8 cellular contexts compared by ENCODE assay signal in the genomic region with DNA sequence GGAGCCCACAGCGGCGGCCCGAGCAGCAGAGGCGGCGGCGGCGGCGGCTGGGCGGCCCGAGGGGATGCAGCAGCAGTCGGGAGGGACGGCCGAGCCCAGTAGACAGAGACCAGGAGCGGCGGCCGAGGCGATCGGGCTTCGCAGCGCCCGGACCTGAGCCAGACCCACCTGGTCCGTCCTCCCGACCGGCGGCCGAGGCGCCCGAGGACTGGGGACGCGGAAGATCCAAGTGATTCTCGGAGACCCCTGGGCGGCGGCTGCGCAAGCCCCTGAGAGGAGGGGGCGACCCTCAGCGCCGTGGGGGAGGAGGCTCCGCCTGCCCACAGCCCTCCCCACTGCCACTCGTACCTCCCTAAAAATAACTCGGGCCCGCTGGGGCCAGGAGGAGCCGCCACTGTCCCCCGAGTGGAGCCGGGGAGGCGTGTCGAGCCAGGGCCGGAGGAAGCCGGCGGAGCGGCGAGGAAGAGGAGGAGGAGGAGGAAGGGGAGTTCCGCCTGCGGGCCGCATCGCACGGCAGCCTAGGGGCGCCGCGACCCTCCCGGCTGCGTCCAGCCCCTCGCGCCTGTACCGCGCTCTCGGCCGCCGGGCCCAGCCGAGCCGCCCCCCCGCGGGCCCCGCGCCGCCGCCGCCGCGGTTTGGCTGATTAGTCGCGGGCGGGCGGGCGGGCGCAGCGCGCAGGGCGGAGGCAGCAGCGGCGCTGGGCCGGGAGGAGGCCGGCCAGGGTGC. TPM values are rescaled to one million over a fixed set of nuclear protein-coding genes. Genes with fewer than 3 reads are reported as not detected.
DNase-seq lines count a peak whose midpoint lies in the region; ATAC-seq and TF ChIP-seq lines count a peak whose summit lies in the region.

No MANE protein-coding gene starts in this region.

- peak; percentile 53 for DNase-seq in GM06990 (ENCODE audit: extremely low read depth, insufficient read length)
- DNase-seq in KBM-7, result peak; percentile 60
- DNase-seq in activated CD4-positive, alpha-beta T cell treated with anti-CD3 and anti-CD28 coated beads for 48 hours, result peak; percentile 56
- peak; percentile 46 for DNase-seq in dermis blood vessel endothelial cell
- peak; percentile 62 to 76 (median 65) for DNase-seq in right lobe of liver
- DNase-seq in stimulated activated CD8-positive, alpha-beta memory T cell treated with anti-CD3 and anti-CD28 coated beads, Interleukin-2, amount 100 ng/mL, for 48 hours (ENCODE audit: low read depth in 2 of 2), result peak; percentile 24 to 28
- no peak for DNase-seq in SIG-M5 (lab: John Stamatoyannopoulos, UW)

- in situ Hi-C loops in KBM-7 (cut with MboI; ENCODE audit: low pct_unique_long_range_greater_than_20kb, low sequenced_read_pairs), result no loop called here

- intact Hi-C loops in right lobe of liver (cut with DNase I), result no loop called here

- ATAC-seq in GM21786 (IDR thresholded peaks at IDR 0.05; ENCODE audit: unreplicated experiment) (peak; percentile 21), right lobe of liver (peak; percentile 16 to 49 (median 33))

- no peaks in the 10 kb centered on the region for H3K9me3 ChIP-seq in right lobe of liver

- H3K27ac ChIP-seq in right lobe of liver, result peak overlapping the region; percentile 94 to 97 (median 94)

- peaks cover 0 to 21% (median 9%) of the 10 kb centered on the region in 4 donors for H3K4me1 ChIP-seq in right lobe of liver

- no peaks in the 10 kb centered on the region for H3K36me3 ChIP-seq in GM06990 (ENCODE audit: control insufficient read depth, insufficient read depth, low read length)
- no peaks in the 10 kb centered on the region for H3K36me3 ChIP-seq in right lobe of liver

- H3K27me3 ChIP-seq in GM06990 (replicated peaks; ENCODE audit: control insufficient read depth, insufficient read depth, low read length) (no peaks in the 10 kb centered on the region; the same call in 1 of the 2 replicates), right lobe of liver (no peaks in the 10 kb centered on the region)

- TF ChIP-seq CTCF in GM06990 (IDR thresholded peaks at IDR 0.05; ENCODE audit: insufficient read depth, low read length, poor library complexity, severe bottlenecking), result no peak
- no peak for TF ChIP-seq CTCF in right lobe of liver (IDR thresholded peaks at IDR 0.05)

- WGBS in right lobe of liver (ENCODE audit: insufficient coverage, low coverage, low lambda C conversion rate, missing lambda C conversion rate), result 0% methylated on average over 4 of the region's 92 CpGs

- TF ChIP-seq POLR2A in right lobe of liver (IDR thresholded peaks at IDR 0.05), result no peak

- H3K4me3 ChIP-seq in GM06990 (replicated peaks; ENCODE audit: low read depth, low read length) (peak overlapping the region; percentile 85), right lobe of liver (peak overlapping the region; percentile 88 to 91 (median 89))

RNA-seq across cellular contexts. Expression of a gene that starts 0.7 kb away (rescaled TPM):
- 91.4 and 101 TPM in 2 replicates for total RNA-seq in dermis blood vessel endothelial cell
- 10 to 100 TPM; 22.1 to 32.1 (median 27.2) TPM for total RNA-seq in right lobe of liver
